Comparison of ENCODE assay signal across 8 cellular contexts in the genomic region with DNA sequence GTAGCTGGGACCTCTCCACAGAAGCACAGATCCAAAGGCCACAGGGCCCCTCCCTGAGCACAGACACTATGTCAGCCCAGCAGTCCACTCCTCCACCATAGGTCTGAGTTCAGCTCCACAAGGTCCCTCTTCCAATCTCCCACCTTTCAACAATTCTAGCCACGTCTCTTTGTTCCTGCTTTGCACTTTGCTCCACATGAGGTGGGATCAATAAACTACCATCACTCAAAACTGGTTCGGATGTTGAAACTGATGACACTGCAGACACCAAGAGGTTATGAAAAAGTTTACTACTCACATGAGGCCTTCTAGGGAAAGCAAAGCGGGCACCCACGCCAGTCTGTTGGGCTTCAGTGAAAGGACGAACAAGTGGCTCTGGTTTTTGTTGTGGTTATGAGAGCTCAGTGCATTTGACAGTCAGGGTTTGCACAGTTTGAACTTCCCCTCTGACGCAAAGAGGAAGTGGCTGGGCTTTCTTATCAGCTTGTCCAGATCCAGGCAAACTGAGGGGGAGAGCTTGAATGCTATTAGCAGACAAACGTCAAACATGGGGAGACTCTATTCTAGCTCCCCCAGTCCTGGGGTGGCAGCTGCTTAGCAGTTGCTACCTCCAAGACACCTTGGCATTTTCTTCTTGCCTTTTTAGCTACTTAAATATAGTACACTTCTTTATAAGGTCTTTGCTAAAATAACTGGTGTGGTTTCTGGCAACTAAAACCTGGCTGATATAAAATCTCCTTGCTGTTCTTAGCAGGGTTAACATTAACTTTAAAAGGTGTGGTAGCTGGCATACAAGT. TPM values are rescaled to one million over a fixed set of nuclear protein-coding genes. Genes with fewer than 3 reads are reported as not detected.
A peak's percentile ranks its signal among the peaks of the same experiment; 100 is the strongest.
DNase-seq lines count a peak whose midpoint lies in the region; ATAC-seq and TF ChIP-seq lines count a peak whose summit lies in the region.

No MANE protein-coding gene starts in this region.

- DNase-seq in AML-193 (lab: John Stamatoyannopoulos, UW) (peak; percentile 100), GM20000 (ENCODE audit: low spot score) (peak; percentile 81), KG1 (lab: John Stamatoyannopoulos, UW) (peak; percentile 93), fibroblast of peridontal ligament (ENCODE audit: extremely low read depth) (peak; percentile 9), prostate gland (ENCODE audit: low spot score) (peak; percentile 20), type B pancreatic cell (ENCODE audit: extremely low spot score, unreplicated experiment) (no peak), DMS153 (lab: John Stamatoyannopoulos, UW) (no peak)
- DNase-seq in activated CD8-positive, alpha-beta memory T cell treated with anti-CD3 and anti-CD28 coated beads, Interleukin-2, amount 10 ng/mL, durations not matched to agents 7 days and 5 days: peak; percentile 88

- H3K27me3 Mint-ChIP-seq in activated CD8-positive, alpha-beta memory T cell treated with anti-CD3 and anti-CD28 coated beads, Interleukin-2, amount 10 ng/mL, durations not matched to agents 7 days and 5 days: no peaks in the 10 kb centered on the region
- H3K27me3 Mint-ChIP-seq in type B pancreatic cell: no peaks in the 10 kb centered on the region

- H3K4me1 Mint-ChIP-seq in activated CD8-positive, alpha-beta memory T cell treated with anti-CD3 and anti-CD28 coated beads, Interleukin-2, amount 10 ng/mL, durations not matched to agents 7 days and 5 days: peaks cover 39% of the 10 kb centered on the region
- peaks cover 19% of the 10 kb centered on the region for H3K4me1 Mint-ChIP-seq in type B pancreatic cell (ENCODE audit: unreplicated experiment)

- peak overlapping the region; percentile 59 to 61 for H3K27ac ChIP-seq in prostate gland

- no peaks in the 10 kb centered on the region for H3K27me3 ChIP-seq in prostate gland (replicated peaks; ENCODE audit: insufficient read depth)

- H3K27ac Mint-ChIP-seq in activated CD8-positive, alpha-beta memory T cell treated with anti-CD3 and anti-CD28 coated beads, Interleukin-2, amount 10 ng/mL, durations not matched to agents 7 days and 5 days: peak overlapping the region; percentile 87
- H3K27ac Mint-ChIP-seq in type B pancreatic cell: peak overlapping the region; percentile 64

- TF ChIP-seq CTCF in GM20000 (IDR thresholded peaks at IDR 0.05; ENCODE audit: extremely low read depth, missing control alignments) (no peak), prostate gland (IDR thresholded peaks at IDR 0.05) (no peak), type B pancreatic cell (conservative IDR thresholded peaks at IDR 0.05) (no peak)

- WGBS in prostate gland: 32% methylated on average over 7 of the region's 7 CpGs

- no peak overlapping the region for H3K4me3 ChIP-seq in prostate gland

- no peaks in the 10 kb centered on the region for H3K36me3 ChIP-seq in prostate gland

- peak overlapping the region; percentile 49 for H3K4me3 Mint-ChIP-seq in activated CD8-positive, alpha-beta memory T cell treated with anti-CD3 and anti-CD28 coated beads, Interleukin-2, amount 10 ng/mL, durations not matched to agents 7 days and 5 days
- H3K4me3 Mint-ChIP-seq in type B pancreatic cell: peak overlapping the region; percentile 40

- no peaks in the 10 kb centered on the region for H3K9me3 Mint-ChIP-seq in activated CD8-positive, alpha-beta memory T cell treated with anti-CD3 and anti-CD28 coated beads, Interleukin-2, amount 10 ng/mL, durations not matched to agents 7 days and 5 days (ENCODE audit: low read depth)
- peaks cover 3% of the 10 kb centered on the region for H3K9me3 Mint-ChIP-seq in type B pancreatic cell

- ATAC-seq in activated CD8-positive, alpha-beta memory T cell treated with anti-CD3 and anti-CD28 coated beads, Interleukin-2, amount 10 ng/mL, durations not matched to agents 7 days and 5 days: peak; percentile 94

- H3K36me3 Mint-ChIP-seq in activated CD8-positive, alpha-beta memory T cell treated with anti-CD3 and anti-CD28 coated beads, Interleukin-2, amount 10 ng/mL, durations not matched to agents 7 days and 5 days: peaks cover 36% of the 10 kb centered on the region
- peaks cover 33% of the 10 kb centered on the region for H3K36me3 Mint-ChIP-seq in type B pancreatic cell

- no peaks in the 10 kb centered on the region for H3K4me1 ChIP-seq in prostate gland (replicated peaks)

- intact Hi-C loops in prostate gland (cut with DNase I): no loop called here

- CTCF ChIA-PET in activated CD8-positive, alpha-beta memory T cell treated with anti-CD3 and anti-CD28 coated beads, Interleukin-2, amount 10 ng/mL, durations not matched to agents 7 days and 5 days (lab: Charles Lee): interaction anchor here (0.8 to 1.4 kb wide), 4 partner anchors 21 to 195 kb away, joined by 3 to 4 read pairs (median 3); partner anchors contain the start of gene TCAIM

- no peaks in the 10 kb centered on the region for H3K9me3 ChIP-seq in prostate gland

- peak; percentile 13 for TF ChIP-seq POLR2A in prostate gland (IDR thresholded peaks at IDR 0.05)

RNA-seq across cellular contexts. Expression of gene ZNF445, which starts 37.8 kb away (rescaled TPM):
- total RNA-seq in activated CD8-positive, alpha-beta memory T cell treated with anti-CD3 and anti-CD28 coated beads, Interleukin-2, amount 10 ng/mL, durations not matched to agents 7 days and 5 days: 10 to 100 TPM; 17.9 to 24.0 TPM
- total RNA-seq in prostate gland (10 to 100 TPM; 10.8 to 17.9 TPM), type B pancreatic cell (ENCODE audit: low replicate concordance) (24.8 and 41.5 TPM in 2 replicates)

Comparison
In these comparisons a context has a peak if more than half of its experiments do, and no peak if none do; other contexts are left out.
1. DNase-seq: peak in AML-193 (2 of 2), GM20000 (single experiment), KG1 (single experiment), activated CD8-positive, alpha-beta memory T cell treated with anti-CD3 and anti-CD28 coated beads, Interleukin-2, amount 10 ng/mL, durations not matched to agents 7 days and 5 days (single experiment), fibroblast of peridontal ligament (single experiment) and prostate gland (single experiment); none in type B pancreatic cell (single experiment) and DMS153 (single experiment).